17 cellular contexts compared by ENCODE assay signal in the genomic region with DNA sequence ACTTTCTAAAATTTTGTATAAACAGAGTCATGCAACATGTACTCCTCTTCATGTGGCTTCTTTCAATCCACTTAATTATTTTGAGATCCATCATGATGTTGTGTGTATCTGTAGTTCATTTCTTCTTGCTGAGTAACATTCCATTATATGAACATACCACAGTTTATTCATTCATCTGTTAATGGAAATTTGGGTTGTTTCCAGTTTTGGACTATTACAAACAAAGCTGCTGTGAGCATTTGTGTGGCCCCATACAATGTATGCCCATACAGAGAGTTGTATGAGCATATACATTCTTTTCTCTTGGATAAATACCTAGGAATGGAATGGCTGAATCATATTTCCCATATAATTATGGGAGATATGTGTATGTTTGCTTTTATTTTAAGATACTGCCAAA.
"Had no signal": no experiment of that assay in that cellular context is flagged by ENCODE, and none has a peak within 500 bp of the region (broad histone marks: within the 10 kb centered on the region; RNA-seq: fewer than 3 reads in every experiment).

No MANE protein-coding gene starts in this region.

- H3K4me3 ChIP-seq: colonic mucosa, esophagus squamous epithelium, gastroesophageal sphincter, left ventricle myocardium inferior, tibial artery, uterus had no signal

- H3K4me3 Mint-ChIP-seq: activated B cell treated with CpG ODN at 0.5 μM for 24 hours; activated T-helper 17 cell treated with anti-CD3 and anti-CD28 coated beads, Interleukin-2, amount 50 U/mL, for 72 hours; natural killer cell treated with Interleukin-12 subunit alpha and Interleukin-12 subunit beta and Interleukin-15 and Interleukin-18, amount 100 ng/mL, for 72 hours; stimulated activated effector memory CD8-positive, alpha-beta T cell treated with anti-CD3 and anti-CD28 coated beads, Interleukin-12 subunit alpha, Interleukin-12 subunit beta, amount 100 ng/mL, for 72 hours; T-helper 2 cell treated with Interferon-gamma antibody and Interleukin-4, amounts not matched to agents 5 μg/mL and 100 μg/mL, for 36 hours had no signal

- H3K27ac Mint-ChIP-seq: activated B cell treated with CpG ODN at 0.5 μM for 24 hours; activated T-helper 17 cell treated with anti-CD3 and anti-CD28 coated beads, Interleukin-2, amount 50 U/mL, for 72 hours; T-helper 2 cell treated with Interferon-gamma antibody and Interleukin-4, amounts not matched to agents 5 μg/mL and 100 μg/mL, for 36 hours had no signal

- H3K27me3 ChIP-seq: colonic mucosa, esophagus squamous epithelium, gastroesophageal sphincter, tibial artery, uterus had no signal

- ATAC-seq: activated T-helper 17 cell treated with anti-CD3 and anti-CD28 coated beads, Interleukin-2, amount 50 U/mL, for 72 hours; gastroesophageal sphincter; natural killer cell treated with Interleukin-12 subunit alpha and Interleukin-12 subunit beta and Interleukin-15 and Interleukin-18, amount 100 ng/mL, for 72 hours; stimulated activated effector memory CD8-positive, alpha-beta T cell treated with anti-CD3 and anti-CD28 coated beads, Interleukin-12 subunit alpha, Interleukin-12 subunit beta, amount 100 ng/mL, for 72 hours had no signal

- DNase-seq: activated B cell treated with CpG ODN at 0.5 μM for 24 hours; activated CD4-positive, alpha-beta T cell treated with anti-CD3 and anti-CD28 coated beads for 48 hours; activated naive CD4-positive, alpha-beta T cell treated with Interleukin-2 at 50 U/mL for 16 hours; caudate nucleus; colonic mucosa; esophagus squamous epithelium; kidney; left ventricle myocardium inferior; posterior cingulate gyrus; retina; tibial artery; uterus had no signal

- H3K9me3 ChIP-seq: colonic mucosa, uterus had no signal

- H3K4me1 ChIP-seq: colonic mucosa had no signal

- H3K27me3 Mint-ChIP-seq: activated B cell treated with CpG ODN at 0.5 μM for 24 hours; activated T-helper 17 cell treated with anti-CD3 and anti-CD28 coated beads, Interleukin-2, amount 50 U/mL, for 72 hours; natural killer cell treated with Interleukin-12 subunit alpha and Interleukin-12 subunit beta and Interleukin-15 and Interleukin-18, amount 100 ng/mL, for 72 hours had no signal

- H3K27ac ChIP-seq: colonic mucosa, esophagus squamous epithelium, gastroesophageal sphincter, tibial artery, uterus had no signal

- H3K36me3 ChIP-seq: colonic mucosa, uterus had no signal
